Comparison of ENCODE assay signal across 9 cellular contexts in genomic region chr17:82291582-82292250, GRCh38. TPM values are rescaled to one million over a fixed set of nuclear protein-coding genes. Genes with fewer than 3 reads are reported as not detected.
A peak's percentile ranks its signal among the peaks of the same experiment; 100 is the strongest.
DNase-seq lines count a peak whose midpoint lies in the region; ATAC-seq and TF ChIP-seq lines count a peak whose summit lies in the region.
"Had no signal": no experiment of that assay in that cellular context is flagged by ENCODE, and none has a peak within 500 bp of the region (broad histone marks: within the 10 kb centered on the region; RNA-seq: fewer than 3 reads in every experiment).

No MANE protein-coding gene starts in this region.

- intact Hi-C loops in A673 (cut with micrococcal nuclease; ENCODE audit: unreplicated experiment) = no loop called here

- H3K27ac ChIP-seq in A673 (ENCODE audit: low read depth, low read length, poor library complexity, severe bottlenecking) (peak overlapping the region; percentile 92), KOPT-K1 (ENCODE audit: low read depth, low read length, poor library complexity, severe bottlenecking) (peak overlapping the region; percentile 91), brain microvascular endothelial cell (no peak overlapping the region)

- peak overlapping the region; percentile 95 for H3K9ac ChIP-seq in mucosa of stomach (ENCODE audit: low read length)

- DNase-seq in A673 (ENCODE audit: low spot score) (no peak), brain microvascular endothelial cell (no peak), NCI-H446 (lab: John Stamatoyannopoulos, UW) (no peak), SHP77 treated with DMSO at 0.1 percent for 48 hours (lab: John Stamatoyannopoulos, UW) (no peak)

- H3K27me3 ChIP-seq in A673 (replicated peaks; ENCODE audit: insufficient read depth, low read depth, low read length, poor library complexity) (no peaks in the 10 kb centered on the region), brain microvascular endothelial cell (replicated peaks) (no peaks in the 10 kb centered on the region), mucosa of stomach (ENCODE audit: control insufficient read depth, insufficient read depth, low read length) (no peaks in the 10 kb centered on the region)

- no peaks in the 10 kb centered on the region for H3K9me3 ChIP-seq in A673 (ENCODE audit: low read depth, low read length, poor library complexity, severe bottlenecking)
- H3K9me3 ChIP-seq in KOPT-K1 (ENCODE audit: insufficient read depth, low read length, poor library complexity, severe bottlenecking) = peaks cover 11% of the 10 kb centered on the region
- no peaks in the 10 kb centered on the region for H3K9me3 ChIP-seq in mucosa of stomach (ENCODE audit: control insufficient read depth, low read length)

- ATAC-seq in GM18517 (IDR thresholded peaks at IDR 0.05; ENCODE audit: unreplicated experiment) (no peak), HG03442 (IDR thresholded peaks at IDR 0.05; ENCODE audit: unreplicated experiment) (no peak)

- no peaks in the 10 kb centered on the region for H3K36me3 ChIP-seq in A673 (ENCODE audit: insufficient read depth, low read length, poor library complexity, severe bottlenecking)
- no peaks in the 10 kb centered on the region for H3K36me3 ChIP-seq in KOPT-K1 (ENCODE audit: insufficient read depth, low read length)
- no peaks in the 10 kb centered on the region for H3K36me3 ChIP-seq in brain microvascular endothelial cell (replicated peaks)
- H3K36me3 ChIP-seq in mucosa of stomach (ENCODE audit: control insufficient read depth, insufficient read depth, low read length) = no peaks in the 10 kb centered on the region

- H3K4me3 ChIP-seq in A673 (ENCODE audit: low read depth, low read length, poor library complexity, severe bottlenecking) (peak overlapping the region; percentile 88), brain microvascular endothelial cell (ENCODE audit: low read depth, low read length) (peak overlapping the region; percentile 75), mucosa of stomach (ENCODE audit: low read length) (peak overlapping the region; percentile 80)

- CTCF ChIA-PET in A673 (lab: Charles Lee) = no interaction called here

- H3K4me1 ChIP-seq in A673 (ENCODE audit: insufficient read depth, low read length, poor library complexity, severe bottlenecking) (peaks cover 9% of the 10 kb centered on the region), mucosa of stomach (ENCODE audit: control insufficient read depth, insufficient read depth, low read length) (peaks cover 56% of the 10 kb centered on the region)

- TF ChIP-seq CTCF in A673 (conservative IDR thresholded peaks at IDR 0.05; ENCODE audit: low read depth, low read length) (no peak), brain microvascular endothelial cell (IDR thresholded peaks at IDR 0.05; ENCODE audit: low read depth, low read length, missing control alignments) (no peak)

- POLR2A ChIA-PET in A673 (lab: Charles Lee; ENCODE audit: low non-redundant PET) = no interaction called here

- in situ Hi-C loops in brain microvascular endothelial cell (cut with HindIII; ENCODE audit: low pct_ligation_motif_present, low sequenced_read_pairs) = no loop called here

- BruUV-seq in A673 (replicated peaks; lab: Mats Ljungman, UMichigan) = no TSS peak

RNA-seq across cellular contexts. Expression of gene CSNK1D, which starts 18.2 kb away (rescaled TPM):
- total RNA-seq in A673 (2021) = 139 and 150 TPM in 2 replicates

RNA-seq across cellular contexts. Expression of gene CD7, which starts 25.7 kb away (rescaled TPM):
- total RNA-seq in A673 (2021) = not detected in 2 replicates
- total RNA-seq: SK-MEL-5 had no signal

RNA-seq across cellular contexts. Expression of gene SECTM1, which starts 41.9 kb away (rescaled TPM):
- 1.4 and 2.8 TPM in 2 replicates for total RNA-seq in A673 (2021)
